ENCODE assay signal across 16 cellular contexts in genomic region chr20:3904857-3905256, GRCh38. TPM values are rescaled to one million over a fixed set of nuclear protein-coding genes. Genes with fewer than 3 reads are reported as not detected.
DNase-seq lines count a peak whose midpoint lies in the region; ATAC-seq, FAIRE-seq and TF ChIP-seq lines count a peak whose summit lies in the region.
"Had no signal": no experiment of that assay in that cellular context is flagged by ENCODE, and none has a peak within 500 bp of the region (broad histone marks: within the 10 kb centered on the region; RNA-seq: fewer than 3 reads in every experiment).

No MANE protein-coding gene starts in this region.

- POLR2A ChIA-PET in activated CD8-positive, alpha-beta T cell treated with anti-CD3 and anti-CD28 coated beads for 36 hours (lab: Charles Lee): interaction anchor here (0.7 to 1.1 kb wide), 2 partner anchors 15 to 162 kb away, joined by 3 read pairs; no protein-coding TSS in a partner anchor
- POLR2A ChIA-PET in activated CD8-positive, alpha-beta T cell treated with anti-CD3 and anti-CD28 coated beads, Interleukin-2, amount 10 ng/mL, durations not matched to agents 7 days and 5 days (lab: Charles Lee): no interaction called here
- POLR2A ChIA-PET in GM12878 (lab: Charles Lee): interaction anchor here (0.7 to 3.7 kb wide), 3 partner anchors 12 to 118 kb away, joined by 4 to 68 read pairs (median 9); partner anchors contain the start of gene CENPB

- H2BK12ac ChIP-seq in H9 (ENCODE audit: insufficient read length, low read depth, low read length): no peak overlapping the region

- no peaks in the 10 kb centered on the region for H3K9me3 ChIP-seq in H9 (ENCODE audit: control insufficient read depth, low read depth, low read length)
- no peaks in the 10 kb centered on the region for H3K9me3 ChIP-seq in GM12878 (replicated peaks; ENCODE audit: control insufficient read depth, insufficient read depth, low read length)
- no peaks in the 10 kb centered on the region for H3K9me3 ChIP-seq in osteoblast (ENCODE audit: low read depth, low read length)
- H3K9me3 ChIP-seq: esophagus squamous epithelium, upper lobe of left lung had no signal

- no peak for TF ChIP-seq CTCF in activated CD8-positive, alpha-beta T cell treated with anti-CD3 and anti-CD28 coated beads for 36 hours (IDR thresholded peaks at IDR 0.05)
- TF ChIP-seq CTCF in H9 (conservative IDR thresholded peaks at IDR 0.05) (no peak), GM12878 (IDR thresholded peaks at IDR 0.05 in 2 of 3, conservative IDR thresholded peaks at IDR 0.05 in 1 of 3; ENCODE audit: control insufficient read depth in 2 of 3, extremely low read depth in 1 of 3, insufficient read depth in 1 of 3, low read depth in 3 of 3, low read length in 3 of 3) (no peak), osteoblast (IDR thresholded peaks at IDR 0.05; ENCODE audit: extremely low read depth, low read depth, low read length) (no peak)

- H3K4me2 ChIP-seq in H9 (ENCODE audit: insufficient read depth, insufficient read length, low read length) (no peak overlapping the region), GM12878 (ENCODE audit: control insufficient read depth, insufficient read depth) (peak overlapping the region; percentile 2; the same call in 1 of the 2 replicates), osteoblast (ENCODE audit: insufficient read depth, low read length) (no peak overlapping the region)

- H2BK120ac ChIP-seq in H9 (ENCODE audit: low read depth, low read length, poor library complexity, severe bottlenecking): no peak overlapping the region

- H4K5ac ChIP-seq in H9 (ENCODE audit: insufficient read length, low read depth, low read length): no peak overlapping the region

- BruUV-seq in GM12878 (replicated peaks; lab: Mats Ljungman, UMichigan): TSS peak; percentile 18

- H3K4me1 Mint-ChIP-seq in activated CD8-positive, alpha-beta T cell treated with anti-CD3 and anti-CD28 coated beads for 36 hours (ENCODE audit: low read depth): peaks cover 67% of the 10 kb centered on the region
- H3K4me1 Mint-ChIP-seq in activated CD8-positive, alpha-beta T cell treated with anti-CD3 and anti-CD28 coated beads, Interleukin-2, amount 10 ng/mL, durations not matched to agents 7 days and 5 days (ENCODE audit: low read depth): peaks cover 52% of the 10 kb centered on the region
- H3K4me1 Mint-ChIP-seq in H9: peaks cover 23% of the 10 kb centered on the region in 2 experiments

- no peaks in the 10 kb centered on the region for H3K79me1 ChIP-seq in H9 (ENCODE audit: insufficient read depth, low read depth, low read length, poor library complexity, severe bottlenecking)

- no peak overlapping the region for H3K14ac ChIP-seq in H9 (ENCODE audit: insufficient read depth, low read length)

- H4K20me1 ChIP-seq in H9 (ENCODE audit: control insufficient read depth, insufficient read depth, insufficient read length): no peaks in the 10 kb centered on the region
- peaks cover 3% of the 10 kb centered on the region for H4K20me1 ChIP-seq in GM12878 (ENCODE audit: control insufficient read depth, insufficient read depth)
- peaks cover 79% of the 10 kb centered on the region for H4K20me1 ChIP-seq in osteoblast (ENCODE audit: insufficient read depth, low read length)

- H3T11ph ChIP-seq in H9 (ENCODE audit: low read length): no peak overlapping the region

- no peak for TF ChIP-seq POLR2A in GM12878 (IDR thresholded peaks at IDR 0.05; ENCODE audit: low read depth, low read length)

- H3K4me3 ChIP-seq in GM12878: no peak overlapping the region
- no peak overlapping the region for H3K4me3 ChIP-seq in osteoblast (ENCODE audit: insufficient read depth, low read length)
- H3K4me3 ChIP-seq: esophagus squamous epithelium, upper lobe of left lung had no signal

- RAD21 ChIA-PET in GM12878 (lab: Charles Lee; ENCODE audit: unreplicated experiment): interaction anchor here (2.5 to 4.0 kb wide), 2 partner anchors 12 to 17 kb away, joined by 9 to 41 read pairs; no protein-coding TSS in a partner anchor

- in situ Hi-C loops in GM12878 (cut with MboI): no loop called here

- H3K4ac ChIP-seq in H9 (ENCODE audit: low read depth, low read length): no peak overlapping the region

- H3K4me1 ChIP-seq in H9 (ENCODE audit: insufficient read depth, low read length) (no peaks in the 10 kb centered on the region), GM12878 (ENCODE audit: control insufficient read depth, insufficient read depth, low read length) (peaks cover 49% of the 10 kb centered on the region), osteoblast (ENCODE audit: insufficient read depth, low read length) (peaks cover 41% of the 10 kb centered on the region)

- no peak overlapping the region for H4K8ac ChIP-seq in H9 (replicated peaks; ENCODE audit: insufficient read length, low read depth, low read length)

- H3K27me3 ChIP-seq in H9 (ENCODE audit: insufficient read depth, low read length): no peaks in the 10 kb centered on the region
- H3K27me3 ChIP-seq in GM12878 (replicated peaks in 1 of 2; ENCODE audit: control insufficient read depth in 2 of 2, insufficient read depth in 2 of 2, low read length in 1 of 2): no peaks in the 10 kb centered on the region
- no peaks in the 10 kb centered on the region for H3K27me3 ChIP-seq in osteoblast (ENCODE audit: insufficient read depth, low read length)
- H3K27me3 ChIP-seq: esophagus squamous epithelium, upper lobe of left lung had no signal

- no peak overlapping the region for H2BK20ac ChIP-seq in H9 (ENCODE audit: low read depth, low read length, poor library complexity, severe bottlenecking)

- peaks cover 34% of the 10 kb centered on the region for H3K36me3 Mint-ChIP-seq in activated CD8-positive, alpha-beta T cell treated with anti-CD3 and anti-CD28 coated beads for 36 hours (ENCODE audit: low read depth)
- peaks cover 44% of the 10 kb centered on the region for H3K36me3 Mint-ChIP-seq in activated CD8-positive, alpha-beta T cell treated with anti-CD3 and anti-CD28 coated beads, Interleukin-2, amount 10 ng/mL, durations not matched to agents 7 days and 5 days (ENCODE audit: low read depth)
- peaks cover 18 to 37% (median 28%) of the 10 kb centered on the region in 3 experiments; a peak in 6 of 7 replicates for H3K36me3 Mint-ChIP-seq in H9 (ENCODE audit: insufficient read depth in 1 of 3, low read depth in 3 of 3)

- no peak overlapping the region for H3K4me3 Mint-ChIP-seq in activated CD8-positive, alpha-beta T cell treated with anti-CD3 and anti-CD28 coated beads for 36 hours
- no peak overlapping the region for H3K4me3 Mint-ChIP-seq in activated CD8-positive, alpha-beta T cell treated with anti-CD3 and anti-CD28 coated beads, Interleukin-2, amount 10 ng/mL, durations not matched to agents 7 days and 5 days
- H3K4me3 Mint-ChIP-seq in H9: no peak overlapping the region

- no peaks in the 10 kb centered on the region for H3K23me2 ChIP-seq in H9 (ENCODE audit: insufficient read length, low read depth, low read length, poor library complexity, severe bottlenecking)

- intact Hi-C loops in activated CD8-positive, alpha-beta T cell treated with anti-CD3 and anti-CD28 coated beads for 36 hours (cut with micrococcal nuclease): no loop called here
- intact Hi-C loops in GM12878 (cut with micrococcal nuclease; ENCODE audit: unreplicated experiment) (loop anchor here (5.0 kb wide), 1 partner anchor 108 kb away; the partner anchor contains the start of gene CDC25B), left colon (cut with DNase I, micrococcal nuclease) (no loop called here)

- no peak for FAIRE-seq in GM12878 (lab: Jason Lieb, UNC)
- FAIRE-seq: bronchial epithelial cell, HTR-8/SVneo had no signal

- no peak overlapping the region for H2AK5ac ChIP-seq in H9 (ENCODE audit: insufficient read length, low read length)

- H3K18ac ChIP-seq in H9 (ENCODE audit: insufficient read length, low read depth, low read length): no peak overlapping the region

- CTCF ChIA-PET in activated CD8-positive, alpha-beta T cell treated with anti-CD3 and anti-CD28 coated beads for 36 hours (lab: Charles Lee): no interaction called here
- CTCF ChIA-PET in activated CD8-positive, alpha-beta T cell treated with anti-CD3 and anti-CD28 coated beads, Interleukin-2, amount 10 ng/mL, durations not matched to agents 7 days and 5 days (lab: Charles Lee): interaction anchor here (1.0 kb wide), 1 partner anchor 12 kb away, joined by 3 read pairs; no protein-coding TSS in a partner anchor
- CTCF ChIA-PET in GM12878 (lab: Yijun Ruan, JAX): interaction anchor here (0.6 to 0.7 kb wide), 2 partner anchors 13 to 148 kb away, joined by 3 to 4 read pairs; no protein-coding TSS in a partner anchor

- no peak overlapping the region for H2BK5ac ChIP-seq in H9 (ENCODE audit: insufficient read length, low read length)

- H2AFZ ChIP-seq in H9 (ENCODE audit: low read length): no peak overlapping the region
- no peak overlapping the region for H2AFZ ChIP-seq in GM12878 (ENCODE audit: control insufficient read depth, low read depth, low read length)
- no peak overlapping the region for H2AFZ ChIP-seq in osteoblast (ENCODE audit: low read length)

- H3K27me3 Mint-ChIP-seq in activated CD8-positive, alpha-beta T cell treated with anti-CD3 and anti-CD28 coated beads for 36 hours: no peaks in the 10 kb centered on the region
- no peaks in the 10 kb centered on the region for H3K27me3 Mint-ChIP-seq in activated CD8-positive, alpha-beta T cell treated with anti-CD3 and anti-CD28 coated beads, Interleukin-2, amount 10 ng/mL, durations not matched to agents 7 days and 5 days (ENCODE audit: low read depth)
- H3K27me3 Mint-ChIP-seq in H9 (ENCODE audit: low read depth): no peaks in the 10 kb centered on the region

- no peak overlapping the region for H3K9ac ChIP-seq in H9 (ENCODE audit: extremely low read depth, insufficient read length, low read length)
- no peak overlapping the region for H3K9ac ChIP-seq in GM12878 (ENCODE audit: control insufficient read depth, insufficient read depth, low read length)

- H3K36me3 ChIP-seq in GM12878 (ENCODE audit: control insufficient read depth in 2 of 2, insufficient read depth in 2 of 2, low read length in 1 of 2) (peaks cover 8 to 14% of the 10 kb centered on the region in 2 experiments; a peak in 3 of 4 replicates), osteoblast (ENCODE audit: insufficient read depth, low read length) (peaks cover 22% of the 10 kb centered on the region)

- WGBS in H9 (ENCODE audit: extremely low coverage, insufficient read length, low lambda C conversion rate): no CpG with 5 or more reads among the region's 5 CpGs
- WGBS in GM12878 (ENCODE audit: insufficient coverage, insufficient replicate concordance, low lambda C conversion rate, missing lambda C conversion rate): 89% methylated on average over 5 of the region's 5 CpGs

- H3K27ac ChIP-seq in H9 (ENCODE audit: insufficient read length, low read depth, low read length) (no peak overlapping the region), GM12878 (ENCODE audit: control insufficient read depth, insufficient read depth) (no peak overlapping the region), osteoblast (ENCODE audit: low read depth, low read length) (peak overlapping the region; percentile 55)
- H3K27ac ChIP-seq: upper lobe of left lung, WERI-Rb-1 had no signal

- H3K27ac Mint-ChIP-seq in activated CD8-positive, alpha-beta T cell treated with anti-CD3 and anti-CD28 coated beads for 36 hours: peak overlapping the region; percentile 39
- no peak overlapping the region for H3K27ac Mint-ChIP-seq in activated CD8-positive, alpha-beta T cell treated with anti-CD3 and anti-CD28 coated beads, Interleukin-2, amount 10 ng/mL, durations not matched to agents 7 days and 5 days
- peak overlapping the region; percentile 59 to 81 (median 70); a peak in 5 of 7 replicates for H3K27ac Mint-ChIP-seq in H9

- H2BK15ac ChIP-seq in H9 (ENCODE audit: low read depth, low read length): no peak overlapping the region

- peaks cover 76% of the 10 kb centered on the region for H3K79me2 ChIP-seq in H9 (ENCODE audit: insufficient read depth, low read length)
- H3K79me2 ChIP-seq in GM12878 (ENCODE audit: control insufficient read depth, insufficient read depth, low read length): peaks cover 88% of the 10 kb centered on the region
- peaks cover 100% of the 10 kb centered on the region for H3K79me2 ChIP-seq in osteoblast (ENCODE audit: insufficient read depth, low read length)

- ATAC-seq in activated CD8-positive, alpha-beta T cell treated with anti-CD3 and anti-CD28 coated beads for 36 hours: no peak
- ATAC-seq in activated CD8-positive, alpha-beta T cell treated with anti-CD3 and anti-CD28 coated beads, Interleukin-2, amount 10 ng/mL, durations not matched to agents 7 days and 5 days: no peak
- ATAC-seq in GM12878 (no peak), HG03342 (IDR thresholded peaks at IDR 0.05; ENCODE audit: unreplicated experiment) (no peak), left colon (no peak)

- H3K56ac ChIP-seq in H9 (ENCODE audit: insufficient read length, low read depth, low read length): no peak overlapping the region

- no peak for TF ChIP-seq EP300 in GM12878 (IDR thresholded peaks at IDR 0.05; ENCODE audit: borderline replicate concordance in 1 of 2, control insufficient read depth in 1 of 2, low read depth in 2 of 2, low read length in 2 of 2)

- H4K91ac ChIP-seq in H9 (ENCODE audit: insufficient read length, low read depth, low read length): no peak overlapping the region

- TF ChIP-seq RAD21 in GM12878 (IDR thresholded peaks at IDR 0.05; ENCODE audit: insufficient read depth, low read depth, low read length): no peak

- no peaks in the 10 kb centered on the region for H3K9me3 Mint-ChIP-seq in activated CD8-positive, alpha-beta T cell treated with anti-CD3 and anti-CD28 coated beads for 36 hours
- no peaks in the 10 kb centered on the region for H3K9me3 Mint-ChIP-seq in activated CD8-positive, alpha-beta T cell treated with anti-CD3 and anti-CD28 coated beads, Interleukin-2, amount 10 ng/mL, durations not matched to agents 7 days and 5 days (ENCODE audit: insufficient read depth)
- no peaks in the 10 kb centered on the region for H3K9me3 Mint-ChIP-seq in H9

- H3K23ac ChIP-seq in H9 (ENCODE audit: insufficient read length, low read depth, low read length): no peak overlapping the region

- DNase-seq in activated CD8-positive, alpha-beta T cell treated with anti-CD3 and anti-CD28 coated beads for 36 hours: no peak
- DNase-seq in activated CD8-positive, alpha-beta T cell treated with anti-CD3 and anti-CD28 coated beads, Interleukin-2, amount 10 ng/mL, durations not matched to agents 7 days and 5 days: no peak
- no peak for DNase-seq in H9
- DNase-seq in GM12878 (ENCODE audit: low read depth, low spot score): no peak
- no peak for DNase-seq in osteoblast (ENCODE audit: insufficient read length, low spot score, missing footprints)
- no peak for DNase-seq in 8988T
- DNase-seq in left colon: no peak
- DNase-seq: esophagus squamous epithelium, NCI-H1417 treated with DMSO at 0.1 percent for 48 hours, NCI-H2171 treated with DMSO at 0.1 percent for 48 hours, SW 1271, upper lobe of left lung, WERI-Rb-1 had no signal

- SMC1A ChIA-PET in GM12878 (lab: Charles Lee; ENCODE audit: uncharacterized antibody, unreplicated experiment): no interaction called here

RNA-seq across cellular contexts. Expression of gene PANK2, which starts 15.7 kb away (rescaled TPM):
- total RNA-seq in activated CD8-positive, alpha-beta T cell treated with anti-CD3 and anti-CD28 coated beads for 36 hours: 10 to 100 TPM; 47.6 to 50.3 TPM
- 10 to 100 TPM; 73.1 to 74.4 TPM for total RNA-seq in activated CD8-positive, alpha-beta T cell treated with anti-CD3 and anti-CD28 coated beads, Interleukin-2, amount 10 ng/mL, durations not matched to agents 7 days and 5 days
- total RNA-seq in H9 (2021): 61.0 and 65.4 TPM in 2 replicates
- total RNA-seq in GM12878 (2013; cell fraction: nucleolus; rRNA removed): 79.9 and 89.9 TPM in 2 replicates
- 34.3 and 40.9 TPM in 2 replicates for total RNA-seq in GM12878 (2014; rRNA removed)
- total RNA-seq in GM12878 (2014; rRNA removed; fragmentation: Illumina TruSeq; extraction: Trizol): 38.5 and 41.1 TPM in 2 replicates
- 37.7 and 39.6 TPM in 2 replicates for total RNA-seq in GM12878 (2021)
- polyA plus RNA-seq in GM12878 (2011; ENCODE audit: low read depth): 22.3 TPM
- 31.7 and 45.1 TPM in 2 replicates for polyA plus RNA-seq in GM12878 (2011; rRNA removed)
- polyA plus RNA-seq in GM12878 (2011; cell fraction: cytosol; rRNA removed): 15.7 and 17.9 TPM in 2 replicates
- 28.5 and 34.2 TPM in 2 replicates for polyA plus RNA-seq in GM12878 (2011; cell fraction: nucleus; rRNA removed)
- polyA plus RNA-seq in GM12878 (2012): 31.7 and 32.9 TPM in 2 replicates
- 32.4 and 43.6 TPM in 2 replicates for polyA plus RNA-seq in GM12878 (2014; fragmentation: Illumina TruSeq; extraction: Trizol)
- polyA plus RNA-seq in GM12878 (2014; fragmentation: Nextera tagmentation; extraction: Ambion mirVana): 10 to 100 TPM; 13.2 to 16.3 TPM
- polyA plus RNA-seq in GM12878 (2014; rRNA removed): 24.9 and 28.3 TPM in 2 replicates
- polyA plus RNA-seq in GM12878 (2016; fragmentation: Nextera tagmentation; extraction: Ambion mirVana): 10 to 100 TPM; 39.5 to 43.4 TPM
- polyA minus RNA-seq in GM12878 (2011; rRNA and poly(A)+ RNA removed): 29.7 and 47.0 TPM in 2 replicates
- polyA minus RNA-seq in GM12878 (2011; cell fraction: cytosol; rRNA and poly(A)+ RNA removed): 11.1 and 13.6 TPM in 2 replicates
- polyA minus RNA-seq in GM12878 (2011; cell fraction: nucleus; rRNA and poly(A)+ RNA removed): 24.1 and 40.4 TPM in 2 replicates
- 57.2 and 60.4 TPM in 2 replicates for total RNA-seq in osteoblast
- 10 to 100 TPM; 26.9 to 28.8 TPM for total RNA-seq in left colon

RNA-seq across cellular contexts. Expression of gene MAVS, which starts 58.2 kb away (rescaled TPM):
- total RNA-seq in activated CD8-positive, alpha-beta T cell treated with anti-CD3 and anti-CD28 coated beads for 36 hours: 10 to 100 TPM; 17.0 to 17.5 TPM
- 10 to 100 TPM; 29.7 TPM for total RNA-seq in activated CD8-positive, alpha-beta T cell treated with anti-CD3 and anti-CD28 coated beads, Interleukin-2, amount 10 ng/mL, durations not matched to agents 7 days and 5 days
- 24.2 and 24.3 TPM in 2 replicates for total RNA-seq in H9 (2021)
- total RNA-seq in GM12878 (2013; cell fraction: nucleolus; rRNA removed): 34.6 and 35.3 TPM in 2 replicates
- 15.2 and 16.2 TPM in 2 replicates for total RNA-seq in GM12878 (2014; rRNA removed)
- total RNA-seq in GM12878 (2014; rRNA removed; fragmentation: Illumina TruSeq; extraction: Trizol): 10.9 and 11.7 TPM in 2 replicates
- 23.5 and 25.2 TPM in 2 replicates for total RNA-seq in GM12878 (2021)
- 8.8 TPM for polyA plus RNA-seq in GM12878 (2011; ENCODE audit: low read depth)
- polyA plus RNA-seq in GM12878 (2011; rRNA removed): 7.6 and 10.0 TPM in 2 replicates
- polyA plus RNA-seq in GM12878 (2011; cell fraction: cytosol; rRNA removed): 8.8 and 9.1 TPM in 2 replicates
- 18.0 and 21.1 TPM in 2 replicates for polyA plus RNA-seq in GM12878 (2011; cell fraction: nucleus; rRNA removed)
- polyA plus RNA-seq in GM12878 (2012): 10.8 and 12.3 TPM in 2 replicates
- polyA plus RNA-seq in GM12878 (2014; fragmentation: Illumina TruSeq; extraction: Trizol): 14.5 and 15.6 TPM in 2 replicates
- polyA plus RNA-seq in GM12878 (2014; fragmentation: Nextera tagmentation; extraction: Ambion mirVana): 1 to 10 TPM; 1.6 to 2.0 TPM
- 17.5 and 18.7 TPM in 2 replicates for polyA plus RNA-seq in GM12878 (2014; rRNA removed)
- polyA plus RNA-seq in GM12878 (2016; fragmentation: Nextera tagmentation; extraction: Ambion mirVana): 10 to 100 TPM; 12.4 to 12.9 TPM
- polyA minus RNA-seq in GM12878 (2011; rRNA and poly(A)+ RNA removed): 14.5 and 18.8 TPM in 2 replicates
- polyA minus RNA-seq in GM12878 (2011; cell fraction: cytosol; rRNA and poly(A)+ RNA removed): 6.0 and 7.2 TPM in 2 replicates
- 6.5 and 13.4 TPM in 2 replicates for polyA minus RNA-seq in GM12878 (2011; cell fraction: nucleus; rRNA and poly(A)+ RNA removed)
- 32.1 and 32.2 TPM in 2 replicates for total RNA-seq in osteoblast
- 10 to 100 TPM; 72.1 to 74.0 TPM for total RNA-seq in left colon
